17 cellular contexts compared by ENCODE assay signal in the genomic region with DNA sequence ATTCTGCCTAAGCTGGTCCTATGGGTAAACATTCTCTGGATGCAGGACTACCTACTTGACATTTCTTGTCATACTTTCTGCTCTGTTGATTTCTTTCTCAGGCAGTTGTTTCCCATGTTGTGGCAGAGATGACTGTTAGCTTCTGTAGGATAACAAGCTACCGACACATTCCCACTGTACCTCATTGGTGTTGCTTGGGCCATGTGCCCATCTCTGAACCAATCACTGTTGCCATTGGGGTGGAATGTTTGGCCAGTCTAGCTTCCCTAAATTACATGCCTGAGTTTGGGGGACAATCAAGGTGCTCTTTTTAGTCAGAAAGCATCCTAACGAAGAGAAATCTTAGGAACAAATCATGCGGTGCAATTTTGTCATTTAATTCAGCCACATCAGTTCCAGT.
DNase-seq lines count a peak whose midpoint lies in the region; ATAC-seq, FAIRE-seq and TF ChIP-seq lines count a peak whose summit lies in the region.
"Had no signal": no experiment of that assay in that cellular context is flagged by ENCODE, and none has a peak within 500 bp of the region (broad histone marks: within the 10 kb centered on the region; RNA-seq: fewer than 3 reads in every experiment).

No MANE protein-coding gene starts in this region.

- H2BK20ac ChIP-seq in H1 (ENCODE audit: low read length), result no peak overlapping the region

- H4K5ac ChIP-seq in H1 (ENCODE audit: insufficient read length, low read depth, low read length), result no peak overlapping the region

- POLR2A ChIA-PET in HepG2 (lab: Yijun Ruan, JAX), result no interaction called here
- POLR2A ChIA-PET in H1 (lab: Charles Lee; ENCODE audit: partially characterized antibody), result no interaction called here

- H2BK15ac ChIP-seq in H1 (ENCODE audit: low read length), result no peak overlapping the region

- H3K27me3 ChIP-seq in HepG2 (ENCODE audit: control insufficient read depth in 1 of 2, insufficient read depth in 2 of 2, low read length in 2 of 2) (no peaks in the 10 kb centered on the region), right lobe of liver (no peaks in the 10 kb centered on the region), H1 (replicated peaks in 1 of 4; ENCODE audit: control insufficient read depth in 3 of 4, extremely low read depth in 1 of 4, insufficient read depth in 3 of 4, low read length in 3 of 4) (no peaks in the 10 kb centered on the region)
- H3K27me3 ChIP-seq: BLaER1 treated with 17β-estradiol and CSF1 and Interleukin-3, amounts not matched to agents 10 nM and 100 nM had no signal

- H3K9ac ChIP-seq in HepG2 (ENCODE audit: insufficient read depth, low read depth, low read length) (no peak overlapping the region), H1 (replicated peaks in 1 of 4; ENCODE audit: extremely low read depth in 1 of 4, low read depth in 3 of 4, low read length in 3 of 4) (no peak overlapping the region)
- H3K9ac ChIP-seq: BLaER1 treated with 17β-estradiol and CSF1 and Interleukin-3, amounts not matched to agents 10 nM and 100 nM had no signal

- TF ChIP-seq POLR2A in HepG2 (IDR thresholded peaks at IDR 0.05; ENCODE audit: insufficient read depth in 1 of 2, low read depth in 2 of 2, low read length in 2 of 2) (no peak), right lobe of liver (IDR thresholded peaks at IDR 0.05) (no peak), H1 (IDR thresholded peaks at IDR 0.05; ENCODE audit: control extremely low read depth in 1 of 2, low read depth in 2 of 2, low read length in 2 of 2) (no peak)

- CTCF ChIA-PET in HepG2 (lab: Yijun Ruan, JAX; ENCODE audit: low intra/inter-chr PET ratio, low total read pairs) (no interaction called here), H1 (lab: Charles Lee; ENCODE audit: partially characterized antibody) (interaction anchor here (1.0 to 1.7 kb wide), 2 partner anchors 10 to 46 kb away, joined by 3 to 4 read pairs; no protein-coding TSS in a partner anchor)

- DNase-seq in HepG2 (ENCODE audit: low spot score), result no peak
- no peak for DNase-seq in right lobe of liver
- no peak for DNase-seq in H1 (ENCODE audit: low read depth in 1 of 2, low spot score in 2 of 2)
- no peak for DNase-seq in nephron progenitor cell
- DNase-seq in left cardiac atrium, result no peak
- DNase-seq in NCI-H2196 (lab: John Stamatoyannopoulos, UW; ENCODE audit: unreplicated experiment), result no peak
- DNase-seq in NCI-H2029 treated with DMSO at 0.1 percent for 48 hours (lab: John Stamatoyannopoulos, UW), result no peak
- DNase-seq: CD4-positive, CD25-positive, alpha-beta regulatory T cell; DMS53; GF-D8; H7; KG1 had no signal

- in situ Hi-C loops in HepG2 (cut with HindIII; ENCODE audit: extremely low pct_ligation_motif_present, low pct_unique_long_range_greater_than_20kb), result loop anchor here (5.0 kb wide), 1 partner anchor 63 kb away; no protein-coding TSS in a partner anchor

- no peak overlapping the region for H3K4ac ChIP-seq in H1 (replicated peaks; ENCODE audit: insufficient read length, low read depth, low read length)

- peak overlapping the region; percentile 36 for H3K27ac Mint-ChIP-seq in nephron progenitor cell

- H3K9me3 ChIP-seq in HepG2 (ENCODE audit: low read length) (no peaks in the 10 kb centered on the region), right lobe of liver (no peaks in the 10 kb centered on the region), H1 (ENCODE audit: insufficient read depth in 2 of 2, low read depth in 1 of 2, low read length in 1 of 2) (no peaks in the 10 kb centered on the region)
- H3K9me3 ChIP-seq: BLaER1 treated with 17β-estradiol and CSF1 and Interleukin-3, amounts not matched to agents 10 nM and 100 nM had no signal

- H2BK120ac ChIP-seq in H1 (replicated peaks; ENCODE audit: low read depth, low read length), result no peak overlapping the region

- no peaks in the 10 kb centered on the region for H3K23me2 ChIP-seq in H1 (ENCODE audit: low read depth, low read length)

- no peak overlapping the region for H2BK5ac ChIP-seq in H1 (ENCODE audit: low read depth, low read length)

- no peak overlapping the region for H3K56ac ChIP-seq in H1 (replicated peaks; ENCODE audit: insufficient read length, low read depth, low read length)

- no peaks in the 10 kb centered on the region for H3K4me1 Mint-ChIP-seq in nephron progenitor cell

- H3K79me1 ChIP-seq in H1 (ENCODE audit: low read depth, low read length), result no peaks in the 10 kb centered on the region; the same call in 1 of the 2 replicates

- H4K8ac ChIP-seq in H1 (ENCODE audit: extremely low read depth, insufficient read depth, low read length), result no peak overlapping the region

- no peak overlapping the region for H3K27ac ChIP-seq in HepG2 (ENCODE audit: extremely low read length, insufficient read depth, low read length)
- no peak overlapping the region for H3K27ac ChIP-seq in right lobe of liver
- H3K27ac ChIP-seq in H1 (ENCODE audit: low read depth, low read length), result no peak overlapping the region
- H3K27ac ChIP-seq: 22Rv1; BLaER1 treated with 17β-estradiol and CSF1 and Interleukin-3, amounts not matched to agents 10 nM and 100 nM; HL-60 had no signal

- H3K4me2 ChIP-seq in HepG2 (ENCODE audit: low read depth, low read length) (no peak overlapping the region), H1 (ENCODE audit: insufficient read depth in 1 of 2, low read depth in 2 of 2, low read length in 2 of 2) (no peak overlapping the region)
- H3K4me2 ChIP-seq: BLaER1 treated with 17β-estradiol and CSF1 and Interleukin-3, amounts not matched to agents 10 nM and 100 nM had no signal

- no peak for FAIRE-seq in HepG2 (lab: Jason Lieb, UNC)
- no peak for FAIRE-seq in H1 (lab: Jason Lieb, UNC)
- FAIRE-seq: GM19239 had no signal

- 0 out of 5 replicates have a peak, but pooled peaks cover 0 to 2% of the 10 kb centered on the region in 2 experiments for H3K36me3 ChIP-seq in HepG2 (replicated peaks in 1 of 2; ENCODE audit: control insufficient read depth in 1 of 2, insufficient read depth in 2 of 2, low read length in 2 of 2)
- H3K36me3 ChIP-seq in right lobe of liver, result no peaks in the 10 kb centered on the region
- no peaks in the 10 kb centered on the region for H3K36me3 ChIP-seq in H1 (ENCODE audit: control insufficient read depth in 2 of 4, insufficient read depth in 4 of 4, low read length in 3 of 4)

- H4K20me1 ChIP-seq in HepG2 (ENCODE audit: insufficient read depth, low read length) (no peaks in the 10 kb centered on the region), H1 (replicated peaks in 1 of 2; ENCODE audit: control insufficient read depth in 1 of 2, insufficient read depth in 2 of 2, low read length in 2 of 2) (no peaks in the 10 kb centered on the region)

- no peak for TF ChIP-seq EP300 in HepG2 (IDR thresholded peaks at IDR 0.05; ENCODE audit: low read depth in 2 of 2, low read length in 2 of 2)
- no peak for TF ChIP-seq EP300 in HepG2 (CRISPR knock-in tag; IDR thresholded peaks at IDR 0.05; ENCODE audit: borderline replicate concordance)
- no peak for TF ChIP-seq EP300 in H1 (IDR thresholded peaks at IDR 0.05; ENCODE audit: borderline replicate concordance in 1 of 2, low read depth in 2 of 2, low read length in 2 of 2)

- no peaks in the 10 kb centered on the region for H3K27me3 Mint-ChIP-seq in nephron progenitor cell (ENCODE audit: low read depth, poor library complexity)
- H3K27me3 Mint-ChIP-seq: CD4-positive, CD25-positive, alpha-beta regulatory T cell had no signal

- H3K4me3 ChIP-seq in HepG2 (replicated peaks in 1 of 3; ENCODE audit: insufficient read depth in 1 of 3, low read depth in 2 of 3, low read length in 3 of 3) (no peak overlapping the region), right lobe of liver (no peak overlapping the region), H1 (ENCODE audit: extremely low read depth in 1 of 4, insufficient read depth in 2 of 4, low read depth in 3 of 4, low read length in 4 of 4) (no peak overlapping the region)
- H3K4me3 ChIP-seq: BLaER1 treated with 17β-estradiol and CSF1 and Interleukin-3, amounts not matched to agents 10 nM and 100 nM had no signal

- H3K79me2 ChIP-seq in HepG2 (ENCODE audit: insufficient read depth, low read length), result peaks cover 5% of the 10 kb centered on the region
- no peaks in the 10 kb centered on the region for H3K79me2 ChIP-seq in H1 (ENCODE audit: control insufficient read depth in 1 of 2, insufficient read depth in 2 of 2, low read length in 2 of 2)

- ATAC-seq in HepG2 (peak; percentile 44; the same call in 1 of the 3 replicates), right lobe of liver (no peak), left cardiac atrium (no peak), HG03196 (IDR thresholded peaks at IDR 0.05; ENCODE audit: unreplicated experiment) (no peak)

- no peak overlapping the region for H4K91ac ChIP-seq in H1 (replicated peaks; ENCODE audit: insufficient read length, low read length)

- 94% methylated on average over 3 of the region's 3 CpGs for WGBS in HepG2 (ENCODE audit: low lambda C conversion rate)
- WGBS in right lobe of liver (ENCODE audit: insufficient coverage, low coverage, low lambda C conversion rate, missing lambda C conversion rate), result 98% methylated on average over 3 of the region's 3 CpGs
- 91% methylated on average over 3 of the region's 3 CpGs; no CpG with 5 or more reads in 1 of the 2 experiments for WGBS in H1 (ENCODE audit: extremely low coverage in 1 of 2, insufficient coverage in 1 of 2, insufficient read length in 1 of 2, insufficient replicate concordance in 2 of 2, low coverage in 1 of 2, low lambda C conversion rate in 2 of 2, missing lambda C conversion rate in 1 of 2), 2 experiments

- TF ChIP-seq CTCF in HepG2 (CRISPR knock-in tag; IDR thresholded peaks at IDR 0.05) (no peak), right lobe of liver (IDR thresholded peaks at IDR 0.05) (no peak), H1 (IDR thresholded peaks at IDR 0.05; ENCODE audit: control extremely low read depth in 1 of 3, insufficient read depth in 1 of 3, low read depth in 1 of 3, low read length in 3 of 3) (no peak), nephron progenitor cell (IDR thresholded peaks at IDR 0.05) (no peak)

- no peaks in the 10 kb centered on the region for H3K9me3 Mint-ChIP-seq in nephron progenitor cell
- H3K9me3 Mint-ChIP-seq: CD4-positive, CD25-positive, alpha-beta regulatory T cell had no signal

- no peaks in the 10 kb centered on the region for H3K36me3 Mint-ChIP-seq in nephron progenitor cell (ENCODE audit: low read depth)

- H2AK5ac ChIP-seq in H1 (ENCODE audit: low read depth, low read length), result no peak overlapping the region

- H3K23ac ChIP-seq in H1 (ENCODE audit: insufficient read length), result no peak overlapping the region

- no peak overlapping the region for H2AFZ ChIP-seq in HepG2 (ENCODE audit: low read length)
- no peak overlapping the region for H2AFZ ChIP-seq in H1 (ENCODE audit: low read length)

- no TSS peak for BruUV-seq in HepG2 (replicated peaks; lab: Mats Ljungman, UMichigan)

- no peak overlapping the region for H3K14ac ChIP-seq in H1 (ENCODE audit: insufficient read length)

- TF ChIP-seq RAD21 in HepG2 (CRISPR knock-in tag; IDR thresholded peaks at IDR 0.05), result no peak
- no peak for TF ChIP-seq RAD21 in H1 (IDR thresholded peaks at IDR 0.05 in 1 of 2, conservative IDR thresholded peaks at IDR 0.05 in 1 of 2; ENCODE audit: low read depth in 2 of 2, low read length in 2 of 2)

- H3K4me3 Mint-ChIP-seq in nephron progenitor cell, result no peak overlapping the region
- H3K4me3 Mint-ChIP-seq: CD4-positive, CD25-positive, alpha-beta regulatory T cell had no signal

- H3K18ac ChIP-seq in H1 (ENCODE audit: extremely low read depth, low read length), result no peak overlapping the region

- intact Hi-C loops in HepG2 (cut with micrococcal nuclease; ENCODE audit: unreplicated experiment), result loop anchor here (10.0 kb wide), 1 partner anchor 55 kb away; no protein-coding TSS in a partner anchor
- intact Hi-C loops in right lobe of liver (cut with DNase I), result no loop called here
- intact Hi-C loops in left cardiac atrium (cut with DNase I), result no loop called here

- peaks cover 47% of the 10 kb centered on the region for H3K4me1 ChIP-seq in HepG2 (ENCODE audit: insufficient read depth, low read length)
- no peaks in the 10 kb centered on the region for H3K4me1 ChIP-seq in right lobe of liver
- H3K4me1 ChIP-seq in H1 (replicated peaks in 1 of 4; ENCODE audit: control insufficient read depth in 3 of 4, insufficient read depth in 4 of 4, low read length in 3 of 4), result no peaks in the 10 kb centered on the region

- H2BK12ac ChIP-seq in H1 (ENCODE audit: low read depth, low read length), result no peak overlapping the region

Comparison
In these comparisons a context has a peak if more than half of its experiments do, and no peak if none do; other contexts are left out.
1. Of the 41 proteins assayed by ChIP-seq in both HepG2 and H1: peak only in HepG2: none; only in H1: USF2; in both: none; in neither: 40.